37 cellular contexts compared by ENCODE assay signal in genomic region chr15:72468103-72468502, GRCh38. TPM values are rescaled to one million over a fixed set of nuclear protein-coding genes. Genes with fewer than 3 reads are reported as not detected.
DNase-seq lines count a peak whose midpoint lies in the region; ATAC-seq, FAIRE-seq and TF ChIP-seq lines count a peak whose summit lies in the region.
"Had no signal": no experiment of that assay in that cellular context is flagged by ENCODE, and none has a peak within 500 bp of the region (broad histone marks: within the 10 kb centered on the region; RNA-seq: fewer than 3 reads in every experiment).

No MANE protein-coding gene starts in this region.

- H3K4me1 ChIP-seq in HEK293 (ENCODE audit: control insufficient read depth, insufficient read depth, low read length) (peaks cover 3% of the 10 kb centered on the region), K562 (replicated peaks in 1 of 2; ENCODE audit: control insufficient read depth in 2 of 2, insufficient read depth in 2 of 2, low read length in 2 of 2) (peaks cover 0 to 3% of the 10 kb centered on the region in 2 experiments; a peak in 2 of 5 replicates)
- H3K4me1 ChIP-seq: Caco-2 had no signal

- no peaks in the 10 kb centered on the region; the same call in 2 of the 3 replicates for H3K79me2 ChIP-seq in K562 (ENCODE audit: control insufficient read depth, insufficient read depth, low read length)

- in situ Hi-C loops in K562 (cut with MboI) = no loop called here

- H3K36me3 ChIP-seq in HEK293 (ENCODE audit: control insufficient read depth in 2 of 2, insufficient read depth in 1 of 2, low read length in 2 of 2) (peaks cover 0 to 3% of the 10 kb centered on the region in 2 experiments; a peak in 1 of 3 replicates), K562 (ENCODE audit: control insufficient read depth, insufficient read depth, low read length) (no peaks in the 10 kb centered on the region; the same call in 2 of the 3 replicates)
- H3K36me3 ChIP-seq: BE2C, BLaER1 had no signal

- no peak for ATAC-seq in activated T-cell treated with anti-CD3 and anti-CD28 coated beads, Interleukin-2, amount 50 U/mL, for 72 hours (replicated peaks in 1 of 2)
- ATAC-seq in T-helper 17 cell (no peak), K562 (no peak)
- no peak for ATAC-seq in naive thymus-derived CD8-positive, alpha-beta T cell
- ATAC-seq: A549; CD8-positive, alpha-beta T cell had no signal

- peaks cover 3 to 5% of the 10 kb centered on the region in 2 experiments; a peak in 2 of 5 replicates for H3K27me3 ChIP-seq in K562 (ENCODE audit: control insufficient read depth in 2 of 2, insufficient read depth in 2 of 2, low read length in 2 of 2)
- H3K27me3 ChIP-seq: BE2C; BLaER1; BLaER1 treated with 17β-estradiol and CSF1 and Interleukin-3, amounts not matched to agents 10 nM and 100 nM had no signal

- no peak overlapping the region for H2AFZ ChIP-seq in K562 (ENCODE audit: low read depth, low read length)

- CTCF ChIA-PET in HEK293 (lab: Yijun Ruan, JAX) = interaction anchor here (0.5 kb wide), 1 partner anchor 75 kb away, joined by 3 read pairs; no protein-coding TSS in a partner anchor
- CTCF ChIA-PET in K562 (lab: Yijun Ruan, JAX; ENCODE audit: low intra/inter-chr PET ratio) = no interaction called here

- no TSS peak for BruUV-seq in K562 (replicated peaks; lab: Mats Ljungman, UMichigan)

- DNase-seq in activated T-cell treated with anti-CD3 and anti-CD28 coated beads, Interleukin-2, amount 50 U/mL, for 72 hours = no peak
- no peak for DNase-seq in activated T-cell treated with anti-CD3 and anti-CD28 coated beads, Interleukin-2, amount 50 U/mL, for 1 hour
- no peak for DNase-seq in T-helper 17 cell
- no peak for DNase-seq in K562 (ENCODE audit: extremely low read depth in 1 of 4, low spot score in 3 of 4)
- DNase-seq in naive thymus-derived CD8-positive, alpha-beta T cell = no peak
- DNase-seq in NCI-H82 (lab: John Stamatoyannopoulos, UW) = no peak
- no peak for DNase-seq in activated CD4-positive, alpha-beta T cell treated with anti-CD3 and anti-CD28 coated beads, Interleukin-2, amount 50 U/mL, for 48 hours
- DNase-seq: 8988T; ACHN; AML-193; BE2C; C1 segment of cervical spinal cord; Caco-2; Calu3; CD4-positive, alpha-beta memory T cell; CD4-positive, alpha-beta T cell; CD4-positive, CD25-positive, alpha-beta regulatory T cell; CD8-positive, alpha-beta memory T cell; CD8-positive, alpha-beta T cell; COR-L47; DMS 273 treated with DMSO at 0.1 percent for 48 hours; DMS153; DMS53; DMS79; DMS79 treated with DMSO at 0.1 percent for 48 hours; DND-41; EL had no signal

- intact Hi-C loops in K562 (cut with micrococcal nuclease) = no loop called here

- no peak overlapping the region for H3K9ac ChIP-seq in K562 (ENCODE audit: insufficient read depth in 1 of 2, low read depth in 2 of 2, low read length in 2 of 2)
- H3K9ac ChIP-seq: BLaER1; BLaER1 treated with 17β-estradiol and CSF1 and Interleukin-3, amounts not matched to agents 10 nM and 100 nM had no signal

- no peaks in the 10 kb centered on the region for H3K9me1 ChIP-seq in K562 (ENCODE audit: control insufficient read depth, insufficient read depth, low read length)

- H3K4me3 ChIP-seq in HEK293 (ENCODE audit: low read depth, low read length) = no peak overlapping the region
- H3K4me3 ChIP-seq in K562 = no peak overlapping the region
- H3K4me3 ChIP-seq: A549; BLaER1; BLaER1 treated with 17β-estradiol and CSF1 and Interleukin-3, amounts not matched to agents 10 nM and 100 nM had no signal

- TF ChIP-seq EP300 in K562 (IDR thresholded peaks at IDR 0.05; ENCODE audit: low read length) = no peak

- peak overlapping the region; percentile 66 for H3K27ac Mint-ChIP-seq in activated T-cell treated with anti-CD3 and anti-CD28 coated beads, Interleukin-2, amount 50 U/mL, for 72 hours
- H3K27ac Mint-ChIP-seq in T-helper 17 cell = peak overlapping the region; percentile 32
- H3K27ac Mint-ChIP-seq in naive thymus-derived CD8-positive, alpha-beta T cell = peak overlapping the region in 1 of 10 donors; percentile 61
- H3K27ac Mint-ChIP-seq: B cell; CD14-positive monocyte; CD4-positive, alpha-beta memory T cell; CD4-positive, alpha-beta T cell; CD4-positive, CD25-positive, alpha-beta regulatory T cell; CD8-positive, alpha-beta memory T cell; CD8-positive, alpha-beta T cell had no signal

- peaks cover 16% of the 10 kb centered on the region for H3K4me1 Mint-ChIP-seq in activated T-cell treated with anti-CD3 and anti-CD28 coated beads, Interleukin-2, amount 50 U/mL, for 72 hours (ENCODE audit: low read depth)
- H3K4me1 Mint-ChIP-seq in T-helper 17 cell = peaks cover 2% of the 10 kb centered on the region
- peaks cover 9 to 15% (median 12%) of the 10 kb centered on the region in 4 donors for H3K4me1 Mint-ChIP-seq in naive thymus-derived CD8-positive, alpha-beta T cell

- WGBS in K562 (ENCODE audit: insufficient coverage, low coverage, missing lambda C conversion rate) = 24% methylated on average over 2 of the region's 3 CpGs

- H3K9me3 ChIP-seq in HEK293 (ENCODE audit: control insufficient read depth, insufficient read depth, low read depth, low read length) (no peaks in the 10 kb centered on the region), T-helper 17 cell (ENCODE audit: control insufficient read depth, low read length, poor library complexity, severe bottlenecking) (no peaks in the 10 kb centered on the region), K562 (replicated peaks; ENCODE audit: control insufficient read depth, insufficient read depth, low read depth, low read length) (no peaks in the 10 kb centered on the region)
- H3K9me3 ChIP-seq: A549; BE2C; BLaER1; BLaER1 treated with 17β-estradiol and CSF1 and Interleukin-3, amounts not matched to agents 10 nM and 100 nM; Caco-2 had no signal

- H3K4me3 Mint-ChIP-seq in activated T-cell treated with anti-CD3 and anti-CD28 coated beads, Interleukin-2, amount 50 U/mL, for 72 hours = no peak overlapping the region
- H3K4me3 Mint-ChIP-seq in T-helper 17 cell = no peak overlapping the region
- no peak overlapping the region for H3K4me3 Mint-ChIP-seq in naive thymus-derived CD8-positive, alpha-beta T cell
- H3K4me3 Mint-ChIP-seq: B cell; CD14-positive monocyte; CD4-positive, alpha-beta memory T cell; CD4-positive, alpha-beta T cell; CD4-positive, CD25-positive, alpha-beta regulatory T cell; CD8-positive, alpha-beta T cell had no signal

- H3K36me3 Mint-ChIP-seq in activated T-cell treated with anti-CD3 and anti-CD28 coated beads, Interleukin-2, amount 50 U/mL, for 72 hours (ENCODE audit: insufficient read depth in 2 of 2) = no peaks in the 10 kb centered on the region
- H3K36me3 Mint-ChIP-seq in T-helper 17 cell (ENCODE audit: low read depth) = peaks cover 2% of the 10 kb centered on the region
- H3K36me3 Mint-ChIP-seq in naive thymus-derived CD8-positive, alpha-beta T cell = peaks cover 0 to 10% (median 0%) of the 10 kb centered on the region in 3 donors
- H3K36me3 Mint-ChIP-seq: CD4-positive, CD25-positive, alpha-beta regulatory T cell had no signal

- POLR2A ChIA-PET in HEK293 (lab: Yijun Ruan, JAX) = interaction anchor here (0.6 to 0.7 kb wide), 2 partner anchors 15 to 208 kb away, joined by 3 read pairs; no protein-coding TSS in a partner anchor
- POLR2A ChIA-PET in K562 (lab: Yijun Ruan, JAX) = no interaction called here
- POLR2A ChIA-PET in naive thymus-derived CD8-positive, alpha-beta T cell (lab: Charles Lee) = no interaction called here

- H3K27ac ChIP-seq in HEK293 (ENCODE audit: extremely low read depth, low read depth, low read length) = no peak overlapping the region
- H3K27ac ChIP-seq in K562 (ENCODE audit: extremely low read depth, low read depth, low read length) = no peak overlapping the region
- H3K27ac ChIP-seq: 22Rv1; A549; BLaER1; BLaER1 treated with 17β-estradiol and CSF1 and Interleukin-3, amounts not matched to agents 10 nM and 100 nM; C4-2B had no signal

- H3K9me3 Mint-ChIP-seq in activated T-cell treated with anti-CD3 and anti-CD28 coated beads, Interleukin-2, amount 50 U/mL, for 72 hours = no peaks in the 10 kb centered on the region
- H3K9me3 Mint-ChIP-seq in naive thymus-derived CD8-positive, alpha-beta T cell = no peaks in the 10 kb centered on the region
- H3K9me3 Mint-ChIP-seq: CD4-positive, alpha-beta memory T cell; CD4-positive, alpha-beta T cell; CD4-positive, CD25-positive, alpha-beta regulatory T cell; CD8-positive, alpha-beta memory T cell; CD8-positive, alpha-beta T cell had no signal

- FAIRE-seq in K562 (lab: Jason Lieb, UNC) = no peak
- FAIRE-seq: A204.1, A549, D721Med had no signal

- H3K4me2 ChIP-seq in K562 (ENCODE audit: insufficient read depth, low read length) = no peak overlapping the region
- H3K4me2 ChIP-seq: A549; BLaER1; BLaER1 treated with 17β-estradiol and CSF1 and Interleukin-3, amounts not matched to agents 10 nM and 100 nM had no signal

- no peak for TF ChIP-seq POLR2A in K562 (conservative IDR thresholded peaks at IDR 0.05)

- TF ChIP-seq CTCF in HEK293 (tag by site-specific recombination; IDR thresholded peaks at IDR 0.05) (no peak), K562 (IDR thresholded peaks at IDR 0.05 in 2 of 3, conservative IDR thresholded peaks at IDR 0.05 in 1 of 3; ENCODE audit: insufficient read depth in 2 of 3, low read depth in 1 of 3, low read length in 3 of 3) (no peak)

- no peaks in the 10 kb centered on the region for H4K20me1 ChIP-seq in K562 (replicated peaks; ENCODE audit: control insufficient read depth, insufficient read depth, low read length)
- H4K20me1 ChIP-seq: BLaER1; BLaER1 treated with 17β-estradiol and CSF1 and Interleukin-3, amounts not matched to agents 10 nM and 100 nM had no signal

- no peak for TF ChIP-seq RAD21 in K562 (CRISPR knock-in tag; conservative IDR thresholded peaks at IDR 0.05 in 1 of 2, IDR thresholded peaks at IDR 0.05 in 1 of 2)

- H3K27me3 Mint-ChIP-seq in activated T-cell treated with anti-CD3 and anti-CD28 coated beads, Interleukin-2, amount 50 U/mL, for 72 hours (ENCODE audit: low read depth) = no peaks in the 10 kb centered on the region
- H3K27me3 Mint-ChIP-seq in T-helper 17 cell = no peaks in the 10 kb centered on the region
- H3K27me3 Mint-ChIP-seq in naive thymus-derived CD8-positive, alpha-beta T cell = no peaks in the 10 kb centered on the region
- H3K27me3 Mint-ChIP-seq: B cell; CD4-positive, alpha-beta memory T cell; CD4-positive, alpha-beta T cell; CD4-positive, CD25-positive, alpha-beta regulatory T cell; CD8-positive, alpha-beta memory T cell had no signal

RNA-seq across cellular contexts. Expression of gene ARIH1, which starts 6.0 kb away (rescaled TPM):
- total RNA-seq in activated T-cell treated with anti-CD3 and anti-CD28 coated beads, Interleukin-2, amount 50 U/mL, for 72 hours = 100 to 1,000 TPM; 206 to 227 TPM
- total RNA-seq in T-helper 17 cell (100 to 1,000 TPM; 202 to 238 TPM), K562 (2014; rRNA removed) (38.4 and 42.3 TPM in 2 replicates), K562 (2014; rRNA removed; fragmentation: Illumina TruSeq; extraction: Trizol) (31.4 and 43.9 TPM in 2 replicates), K562 (2015; rRNA removed; fragmentation: Illumina TruSeq; extraction: Trizol) (24.0 and 28.3 TPM in 2 replicates), K562 (2021) (122 and 125 TPM in 2 replicates)
- total RNA-seq in K562 (2011; cell fraction: chromatin; rRNA removed; ENCODE audit: low replicate concordance) = 51.5 and 91.3 TPM in 2 replicates
- 18.7 and 28.0 TPM in 2 replicates for total RNA-seq in K562 (2011; cell fraction: nucleolus; rRNA removed)
- total RNA-seq in K562 (2011; cell fraction: nucleoplasm; rRNA removed) = 45.0 and 57.7 TPM in 2 replicates
- polyA plus RNA-seq in K562 (2011; rRNA removed) (64.8 and 82.6 TPM in 2 replicates), K562 (2014; fragmentation: Illumina TruSeq; extraction: Trizol) (37.6 and 39.5 TPM in 2 replicates), K562 (2014; fragmentation: Nextera tagmentation; extraction: Ambion mirVana) (10 to 100 TPM; 17.7 to 18.0 TPM), K562 (2014; rRNA removed) (28.9 and 29.9 TPM in 2 replicates)
- 12.2 and 27.9 TPM in 2 replicates for polyA plus RNA-seq in K562 (2011; cell fraction: cytosol; rRNA removed)
- polyA plus RNA-seq in K562 (2011; cell fraction: nucleus; rRNA removed) = 65.5 and 70.4 TPM in 2 replicates
- 36.4 and 57.5 TPM in 2 replicates for polyA plus RNA-seq in K562 (2012)
- 154 and 190 TPM in 2 replicates for polyA minus RNA-seq in K562 (2011; rRNA and poly(A)+ RNA removed)
- polyA minus RNA-seq in K562 (2011; cell fraction: cytosol; rRNA and poly(A)+ RNA removed) = 73.1 and 92.7 TPM in 2 replicates
- 24.0 and 47.7 TPM in 2 replicates for polyA minus RNA-seq in K562 (2011; cell fraction: nucleus; rRNA and poly(A)+ RNA removed)
- 100 to 1,000 TPM; 191 to 197 TPM for total RNA-seq in naive thymus-derived CD8-positive, alpha-beta T cell
- 10 to 100 TPM; 10.3 to 19.0 (median 18.0) TPM for polyA plus RNA-seq in naive thymus-derived CD8-positive, alpha-beta T cell
